ENCODE assay signal across 22 cellular contexts in the genomic region with DNA sequence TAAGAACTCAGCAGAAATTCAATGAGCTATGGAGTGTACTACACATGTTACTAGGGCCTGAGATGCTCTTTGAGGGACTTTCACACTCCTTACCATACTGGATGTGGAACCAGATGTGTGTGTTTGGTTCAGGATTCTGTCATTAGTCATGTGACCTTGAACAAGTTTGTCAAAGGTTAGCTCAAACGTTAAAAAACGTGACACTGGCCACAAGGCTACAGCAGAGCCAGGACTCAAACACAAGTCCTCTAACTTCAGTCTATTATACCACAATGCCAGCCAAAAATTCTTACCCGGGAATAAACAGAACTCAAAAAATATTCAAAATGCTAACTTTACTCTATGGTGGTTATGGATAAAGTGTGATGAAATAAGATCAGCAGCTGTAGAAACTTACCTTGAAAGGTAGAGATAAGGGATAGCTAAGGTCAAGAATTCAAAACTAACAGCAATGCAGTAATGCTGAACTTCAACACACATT.
DNase-seq lines count a peak whose midpoint lies in the region; ATAC-seq and TF ChIP-seq lines count a peak whose summit lies in the region.
"Had no signal": no experiment of that assay in that cellular context is flagged by ENCODE, and none has a peak within 500 bp of the region (broad histone marks: within the 10 kb centered on the region; RNA-seq: fewer than 3 reads in every experiment).

No MANE protein-coding gene starts in this region.

- no peak overlapping the region for H3K9ac ChIP-seq in HUES64 (ENCODE audit: low read depth, low read length)
- H3K9ac ChIP-seq: SK-N-SH had no signal

- intact Hi-C loops in adrenal gland (cut with DNase I): no loop called here

- H3K27ac ChIP-seq in HUES64 (ENCODE audit: low read depth, low read length) (0 out of 2 replicates have a peak overlapping the region, but pooled peaks have one; percentile 23), adrenal gland (peak overlapping the region in 3 of 5 donors; percentile 7 to 42 (median 37))
- H3K27ac ChIP-seq: left ventricle myocardium inferior, tibial nerve had no signal

- no peak for TF ChIP-seq POLR2A in adrenal gland (IDR thresholded peaks at IDR 0.05)

- DNase-seq in adrenal gland (peak in 2 of 7 donors; percentile 21 to 30), left lobe of liver (ENCODE audit: low spot score) (no peak), progenitor cell of endocrine pancreas (ENCODE audit: low spot score, unreplicated experiment) (no peak), medulla oblongata (ENCODE audit: extremely low spot score) (no peak), HT-29 (ENCODE audit: low spot score) (no peak)
- DNase-seq: activated CD4-positive, alpha-beta T cell treated with anti-CD3 and anti-CD28 coated beads, Interleukin-2, amount 10 ng/mL, durations not matched to agents 24 days and 14 days; activated naive CD8-positive, alpha-beta T cell treated with anti-CD3 and anti-CD28 coated beads for 36 hours; erythroblast; left ventricle myocardium inferior; NCI-H1694; NCI-H2227 treated with DMSO at 0.1 percent for 48 hours; posterior cingulate gyrus; SK-N-SH; T-helper 2 cell had no signal

- H3K4me1 ChIP-seq in HUES64 (ENCODE audit: insufficient read depth, low read length) (peaks cover 29% of the 10 kb centered on the region; the same call in 1 of the 2 replicates), adrenal gland (replicated peaks in 1 of 2) (peaks cover 0 to 29% of the 10 kb centered on the region in 2 donors)

- H3K4me3 ChIP-seq in HUES64 (ENCODE audit: low read length) (no peak overlapping the region), adrenal gland (no peak overlapping the region)
- H3K4me3 ChIP-seq: GM23338, left ventricle myocardium inferior, tibial nerve had no signal

- peak overlapping the region; percentile 68 for H3K27ac Mint-ChIP-seq in progenitor cell of endocrine pancreas
- H3K27ac Mint-ChIP-seq: activated naive CD8-positive, alpha-beta T cell treated with anti-CD3 and anti-CD28 coated beads for 36 hours; stimulated activated naive CD8-positive, alpha-beta T cell treated with anti-CD3 and anti-CD28 coated beads, Interleukin-15, Interleukin-2, amounts not matched to agents 100 ng/mL and 50 ng/mL, for 24 hours had no signal

- WGBS in HUES64: 77% methylated on average over 3 of the region's 3 CpGs
- 25 to 35% (median 32%) methylated on average over 3 of the region's 3 CpGs for WGBS in adrenal gland, 4 donors

- TF ChIP-seq CTCF in adrenal gland (IDR thresholded peaks at IDR 0.05) (no peak), progenitor cell of endocrine pancreas (IDR thresholded peaks at IDR 0.05; ENCODE audit: unreplicated experiment) (no peak)

- H3K36me3 Mint-ChIP-seq in progenitor cell of endocrine pancreas (ENCODE audit: insufficient read depth): peaks cover 31% of the 10 kb centered on the region

- H3K9me3 ChIP-seq in HUES64 (ENCODE audit: insufficient read depth, low read depth, low read length): no peaks in the 10 kb centered on the region
- H3K9me3 ChIP-seq in adrenal gland (replicated peaks in 1 of 3): no peaks in the 10 kb centered on the region
- H3K9me3 ChIP-seq: left ventricle myocardium inferior, SK-N-SH, tibial nerve had no signal

- no peaks in the 10 kb centered on the region for H3K27me3 Mint-ChIP-seq in progenitor cell of endocrine pancreas
- H3K27me3 Mint-ChIP-seq: activated CD4-positive, alpha-beta T cell treated with anti-CD3 and anti-CD28 coated beads, Interleukin-2, amount 10 ng/mL, durations not matched to agents 24 days and 14 days; activated naive CD8-positive, alpha-beta T cell treated with anti-CD3 and anti-CD28 coated beads for 36 hours; CD4-positive, CD25-positive, alpha-beta regulatory T cell; stimulated activated naive CD8-positive, alpha-beta T cell treated with anti-CD3 and anti-CD28 coated beads, Interleukin-15, Interleukin-2, amounts not matched to agents 100 ng/mL and 50 ng/mL, for 24 hours had no signal

- ATAC-seq in left lobe of liver (peak; percentile 78), HG02678 (IDR thresholded peaks at IDR 0.05; ENCODE audit: unreplicated experiment) (no peak), GM19023 (IDR thresholded peaks at IDR 0.05; ENCODE audit: unreplicated experiment) (no peak)
- ATAC-seq: sciatic nerve had no signal

- H3K4me1 Mint-ChIP-seq in progenitor cell of endocrine pancreas (ENCODE audit: low read depth): peaks cover 52% of the 10 kb centered on the region

- peak overlapping the region; percentile 18 for H3K4me3 Mint-ChIP-seq in progenitor cell of endocrine pancreas (ENCODE audit: low read depth)
- H3K4me3 Mint-ChIP-seq: activated CD4-positive, alpha-beta T cell treated with anti-CD3 and anti-CD28 coated beads, Interleukin-2, amount 10 ng/mL, durations not matched to agents 24 days and 14 days; activated naive CD8-positive, alpha-beta T cell treated with anti-CD3 and anti-CD28 coated beads for 36 hours; CD4-positive, CD25-positive, alpha-beta regulatory T cell; GM23338; stimulated activated naive CD8-positive, alpha-beta T cell treated with anti-CD3 and anti-CD28 coated beads, Interleukin-15, Interleukin-2, amounts not matched to agents 100 ng/mL and 50 ng/mL, for 24 hours had no signal

- no peaks in the 10 kb centered on the region for H3K27me3 ChIP-seq in HUES64 (ENCODE audit: insufficient read depth, low read length)
- H3K27me3 ChIP-seq in adrenal gland: no peaks in the 10 kb centered on the region
- H3K27me3 ChIP-seq: tibial nerve had no signal

- no peaks in the 10 kb centered on the region for H3K9me3 Mint-ChIP-seq in progenitor cell of endocrine pancreas (ENCODE audit: low read depth)
- H3K9me3 Mint-ChIP-seq: activated CD4-positive, alpha-beta T cell treated with anti-CD3 and anti-CD28 coated beads, Interleukin-2, amount 10 ng/mL, durations not matched to agents 24 days and 14 days; activated naive CD8-positive, alpha-beta T cell treated with anti-CD3 and anti-CD28 coated beads for 36 hours; CD4-positive, CD25-positive, alpha-beta regulatory T cell; GM23338; stimulated activated naive CD8-positive, alpha-beta T cell treated with anti-CD3 and anti-CD28 coated beads, Interleukin-15, Interleukin-2, amounts not matched to agents 100 ng/mL and 50 ng/mL, for 24 hours had no signal

- peaks cover 34% of the 10 kb centered on the region for H3K36me3 ChIP-seq in HUES64 (ENCODE audit: insufficient read depth, low read length)
- peaks cover 0 to 3% of the 10 kb centered on the region in 2 donors for H3K36me3 ChIP-seq in adrenal gland (replicated peaks in 1 of 2)
